In genomic region chr17:979539-980405, GRCh38 we compare ENCODE assay signal across 8 cellular contexts. TPM values are rescaled to one million over a fixed set of nuclear protein-coding genes. Genes with fewer than 3 reads are reported as not detected.
DNase-seq lines count a peak whose midpoint lies in the region; ATAC-seq, FAIRE-seq and TF ChIP-seq lines count a peak whose summit lies in the region.

Gene NXN, minus strand, starts transcription at chr17:979776.

- peak; percentile 90 for FAIRE-seq in GM12891 (lab: Jason Lieb, UNC)

- H3K27ac ChIP-seq in cingulate gyrus (ENCODE audit: low read depth, low read length) = peak within 1 kb of the TSS; percentile 60

- peak; percentile 75 for ATAC-seq in HG02798 (IDR thresholded peaks at IDR 0.05; ENCODE audit: poor library complexity, unreplicated experiment)
- peak; percentile 94 for ATAC-seq in left lobe of liver

- TF ChIP-seq POLR2A in GM12891 (IDR thresholded peaks at IDR 0.05; ENCODE audit: low read depth, low read length) = no peak

- DNase-seq in GM12891 (ENCODE audit: insufficient read length, low spot score) = peak; percentile 92
- peak; percentile 78 for DNase-seq in NCI-H2227 treated with DMSO at 0.1 percent for 48 hours (lab: John Stamatoyannopoulos, UW)
- peak; percentile 87 for DNase-seq in activated CD4-positive, alpha-beta T cell treated with anti-CD3 and anti-CD28 coated beads for 48 hours
- peak; percentile 90 for DNase-seq in left lobe of liver (ENCODE audit: low spot score)
- DNase-seq in stimulated activated CD4-positive, alpha-beta T cell treated with anti-CD3 and anti-CD28 coated beads, Interleukin-2, amount 100 ng/mL, for 24 hours = peak; percentile 89 to 91
- DNase-seq in NCI-H2029 (lab: John Stamatoyannopoulos, UW) = no peak

TF ChIP-seq in GM12891, 5 proteins besides CTCF, POLR2A, EP300 and RAD21:
- TF ChIP-seq TAF1 (IDR thresholded peaks at IDR 0.05; ENCODE audit: low read depth, low read length) (no peak), POLR2AphosphoS5 (IDR thresholded peaks at IDR 0.05; ENCODE audit: low read depth, low read length) (no peak), POU2F2 (IDR thresholded peaks at IDR 0.05; ENCODE audit: low read depth, low read length) (no peak), PAX5 (IDR thresholded peaks at IDR 0.05; ENCODE audit: insufficient read depth, low read length, severe bottlenecking) (no peak), SPI1 (IDR thresholded peaks at IDR 0.05; ENCODE audit: low read depth, low read length) (no peak)

RNA-seq across cellular contexts. Expression of gene NXN, which starts in this region (rescaled TPM):
- 0.26 TPM for polyA plus RNA-seq in GM12891 (2012; ENCODE audit: low read depth, missing spikeins)
- total RNA-seq in left lobe of liver = 8.1 TPM
